2 cellular contexts compared by ENCODE assay signal in genomic region chr11:34564807-34565241, GRCh38.
TF ChIP-seq lines count a peak whose summit lies in the region.

No MANE protein-coding gene starts in this region.

TF ChIP-seq in HCT116, 20 proteins besides CTCF, POLR2A, EP300 and RAD21:
- no peak for TF ChIP-seq EZH2phosphoT487 (IDR thresholded peaks at IDR 0.05; ENCODE audit: borderline replicate concordance)
- no peak for TF ChIP-seq JUND (IDR thresholded peaks at IDR 0.05)
- no peak for TF ChIP-seq EGR1 (IDR thresholded peaks at IDR 0.05; ENCODE audit: low read depth)
- TF ChIP-seq, protein P1, sequence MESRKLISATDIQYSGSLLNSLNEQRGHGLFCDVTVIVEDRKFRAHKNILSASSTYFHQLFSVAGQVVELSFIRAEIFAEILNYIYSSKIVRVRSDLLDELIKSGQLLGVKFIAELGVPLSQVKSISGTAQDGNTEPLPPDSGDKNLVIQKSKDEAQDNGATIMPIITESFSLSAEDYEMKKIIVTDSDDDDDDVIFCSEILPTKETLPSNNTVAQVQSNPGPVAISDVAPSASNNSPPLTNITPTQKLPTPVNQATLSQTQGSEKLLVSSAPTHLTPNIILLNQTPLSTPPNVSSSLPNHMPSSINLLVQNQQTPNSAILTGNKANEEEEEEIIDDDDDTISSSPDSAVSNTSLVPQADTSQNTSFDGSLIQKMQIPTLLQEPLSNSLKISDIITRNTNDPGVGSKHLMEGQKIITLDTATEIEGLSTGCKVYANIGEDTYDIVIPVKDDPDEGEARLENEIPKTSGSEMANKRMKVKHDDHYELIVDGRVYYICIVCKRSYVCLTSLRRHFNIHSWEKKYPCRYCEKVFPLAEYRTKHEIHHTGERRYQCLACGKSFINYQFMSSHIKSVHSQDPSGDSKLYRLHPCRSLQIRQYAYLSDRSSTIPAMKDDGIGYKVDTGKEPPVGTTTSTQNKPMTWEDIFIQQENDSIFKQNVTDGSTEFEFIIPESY (IDR thresholded peaks at IDR 0.05; ENCODE audit: extremely low read depth, insufficient replicate concordance, low read length), result no peak
- no peak for TF ChIP-seq YY1 (IDR thresholded peaks at IDR 0.05; ENCODE audit: extremely low read depth, insufficient replicate concordance, low read depth, low read length)
- TF ChIP-seq TCF7L2 (IDR thresholded peaks at IDR 0.05; ENCODE audit: borderline replicate concordance, extremely low read depth, insufficient read depth, insufficient read length), result no peak
- TF ChIP-seq REST (IDR thresholded peaks at IDR 0.05; ENCODE audit: low read depth), result no peak
- TF ChIP-seq FOSL1 (IDR thresholded peaks at IDR 0.05; ENCODE audit: low read depth), result no peak
- no peak for TF ChIP-seq MAX (IDR thresholded peaks at IDR 0.05)
- no peak for TF ChIP-seq SIN3A (IDR thresholded peaks at IDR 0.05; ENCODE audit: low read depth)
- TF ChIP-seq POLR2AphosphoS5 (IDR thresholded peaks at IDR 0.05; ENCODE audit: low read depth, low read length), result no peak
- TF ChIP-seq, protein P2, sequence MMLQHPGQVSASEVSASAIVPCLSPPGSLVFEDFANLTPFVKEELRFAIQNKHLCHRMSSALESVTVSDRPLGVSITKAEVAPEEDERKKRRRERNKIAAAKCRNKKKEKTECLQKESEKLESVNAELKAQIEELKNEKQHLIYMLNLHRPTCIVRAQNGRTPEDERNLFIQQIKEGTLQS (IDR thresholded peaks at IDR 0.05), result no peak
- TF ChIP-seq SP1 (IDR thresholded peaks at IDR 0.05; ENCODE audit: low read depth), result no peak
- no peak for TF ChIP-seq ELF1 (IDR thresholded peaks at IDR 0.05; ENCODE audit: borderline replicate concordance, low read depth)
- no peak for TF ChIP-seq ZFX (IDR thresholded peaks at IDR 0.05)
- TF ChIP-seq CEBPB (IDR thresholded peaks at IDR 0.05; ENCODE audit: low read depth), result no peak

TF ChIP-seq in K562, 482 proteins besides CTCF, POLR2A, EP300 and RAD21:
- TF ChIP-seq SRSF1 (IDR thresholded peaks at IDR 0.05; ENCODE audit: low read depth, low read length), result no peak
- TF ChIP-seq MXD1 (CRISPR knock-in tag; IDR thresholded peaks at IDR 0.05; ENCODE audit: borderline replicate concordance, poor library complexity, severe bottlenecking), result no peak
- TF ChIP-seq PTTG1 (tag; IDR thresholded peaks at IDR 0.05; ENCODE audit: low read depth), result no peak
- TF ChIP-seq MBD1 (CRISPR knock-in tag; IDR thresholded peaks at IDR 0.05), result no peak
- no peak for TF ChIP-seq MIER1 (IDR thresholded peaks at IDR 0.05; ENCODE audit: low read depth)
- TF ChIP-seq, protein P3, sequence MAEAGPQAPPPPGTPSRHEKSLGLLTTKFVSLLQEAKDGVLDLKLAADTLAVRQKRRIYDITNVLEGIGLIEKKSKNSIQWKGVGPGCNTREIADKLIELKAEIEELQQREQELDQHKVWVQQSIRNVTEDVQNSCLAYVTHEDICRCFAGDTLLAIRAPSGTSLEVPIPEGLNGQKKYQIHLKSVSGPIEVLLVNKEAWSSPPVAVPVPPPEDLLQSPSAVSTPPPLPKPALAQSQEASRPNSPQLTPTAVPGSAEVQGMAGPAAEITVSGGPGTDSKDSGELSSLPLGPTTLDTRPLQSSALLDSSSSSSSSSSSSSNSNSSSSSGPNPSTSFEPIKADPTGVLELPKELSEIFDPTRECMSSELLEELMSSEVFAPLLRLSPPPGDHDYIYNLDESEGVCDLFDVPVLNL (CRISPR knock-in tag; IDR thresholded peaks at IDR 0.05; ENCODE audit: low read depth), result no peak
- no peak for TF ChIP-seq JUNB (CRISPR knock-in tag; conservative IDR thresholded peaks at IDR 0.05)
- no peak for TF ChIP-seq THAP12 (CRISPR knock-in tag; IDR thresholded peaks at IDR 0.05)
- TF ChIP-seq, protein P4, sequence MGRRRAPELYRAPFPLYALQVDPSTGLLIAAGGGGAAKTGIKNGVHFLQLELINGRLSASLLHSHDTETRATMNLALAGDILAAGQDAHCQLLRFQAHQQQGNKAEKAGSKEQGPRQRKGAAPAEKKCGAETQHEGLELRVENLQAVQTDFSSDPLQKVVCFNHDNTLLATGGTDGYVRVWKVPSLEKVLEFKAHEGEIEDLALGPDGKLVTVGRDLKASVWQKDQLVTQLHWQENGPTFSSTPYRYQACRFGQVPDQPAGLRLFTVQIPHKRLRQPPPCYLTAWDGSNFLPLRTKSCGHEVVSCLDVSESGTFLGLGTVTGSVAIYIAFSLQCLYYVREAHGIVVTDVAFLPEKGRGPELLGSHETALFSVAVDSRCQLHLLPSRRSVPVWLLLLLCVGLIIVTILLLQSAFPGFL (CRISPR knock-in tag; IDR thresholded peaks at IDR 0.05), result no peak
- TF ChIP-seq EHMT2 (IDR thresholded peaks at IDR 0.05), result no peak
